In the genomic region with DNA sequence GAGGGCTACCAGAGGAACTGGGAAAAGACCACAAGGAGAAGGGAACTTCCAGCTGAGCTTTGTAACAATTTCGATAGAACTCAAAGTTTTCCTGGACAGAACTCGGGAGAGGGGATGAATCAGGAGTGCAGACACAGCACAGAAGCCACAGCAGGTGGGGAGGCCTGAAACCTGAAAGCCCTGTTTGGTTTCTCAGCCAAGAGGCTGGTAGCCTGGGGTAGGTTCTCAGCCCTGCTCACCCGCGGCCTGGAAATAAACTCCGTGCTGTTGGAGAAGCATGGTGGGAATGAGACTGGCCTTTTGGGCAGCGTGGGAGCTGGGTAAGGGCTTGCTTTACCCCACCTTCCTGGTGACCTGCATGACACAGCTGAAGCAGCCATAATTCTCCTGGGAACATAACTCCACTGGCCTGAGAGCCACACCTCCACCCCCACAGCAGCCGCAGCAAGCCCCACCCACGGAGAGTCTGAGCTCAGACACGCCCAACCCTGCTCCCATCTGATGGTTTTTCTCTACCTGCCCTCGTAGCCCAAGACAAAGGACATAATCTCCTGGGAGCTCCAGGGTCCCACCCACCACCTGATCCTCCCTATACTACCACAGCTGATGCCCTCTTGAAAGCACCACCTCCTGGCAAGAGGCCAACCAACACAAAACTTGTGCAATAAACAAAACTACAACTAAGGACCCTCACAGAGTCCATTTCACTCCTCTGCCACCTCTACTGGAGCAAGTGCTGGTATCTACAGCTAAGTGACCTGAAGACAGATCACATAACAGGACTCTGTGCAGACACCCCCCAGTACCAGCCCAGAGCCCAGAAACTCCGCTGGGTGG, we compare ENCODE assay signal across 13 cellular contexts. TPM values are rescaled to one million over a fixed set of nuclear protein-coding genes. Genes with fewer than 3 reads are reported as not detected.
DNase-seq lines count a peak whose midpoint lies in the region; ATAC-seq, FAIRE-seq and TF ChIP-seq lines count a peak whose summit lies in the region.
"Had no signal": no experiment of that assay in that cellular context is flagged by ENCODE, and none has a peak within 500 bp of the region (broad histone marks: within the 10 kb centered on the region; RNA-seq: fewer than 3 reads in every experiment).

No MANE protein-coding gene starts in this region.

- H3K27me3 Mint-ChIP-seq in endodermal cell (ENCODE audit: insufficient read depth): no peaks in the 10 kb centered on the region

- peaks cover 23% of the 10 kb centered on the region for H3K4me1 ChIP-seq in endodermal cell (ENCODE audit: control insufficient read depth, insufficient read depth, low read length)
- no peaks in the 10 kb centered on the region for H3K4me1 ChIP-seq in small intestine (ENCODE audit: control insufficient read depth in 2 of 2, insufficient read depth in 1 of 2, low read depth in 1 of 2, low read length in 1 of 2)
- H3K4me1 ChIP-seq in heart left ventricle: peaks cover 0 to 6% (median 0%) of the 10 kb centered on the region in 12 donors

- no peaks in the 10 kb centered on the region for H3K9me3 ChIP-seq in endodermal cell (ENCODE audit: control insufficient read depth, low read length)
- H3K9me3 ChIP-seq in small intestine (ENCODE audit: control insufficient read depth, low read depth): no peaks in the 10 kb centered on the region
- H3K9me3 ChIP-seq in heart left ventricle: no peaks in the 10 kb centered on the region

- no peaks in the 10 kb centered on the region for H3K9me3 Mint-ChIP-seq in endodermal cell

- peaks cover 40% of the 10 kb centered on the region for H3K4me1 Mint-ChIP-seq in endodermal cell

- H3K36me3 Mint-ChIP-seq in endodermal cell (ENCODE audit: low read depth): no peaks in the 10 kb centered on the region

- DNase-seq in H54 (ENCODE audit: insufficient read length, low spot score) (no peak), NCI-H2107 (lab: John Stamatoyannopoulos, UW) (peak; percentile 5), endodermal cell (peak; percentile 78), small intestine (peak; percentile 72), heart left ventricle (no peak), ACHN (no peak)
- no peak for DNase-seq in stimulated activated CD4-positive, alpha-beta T cell treated with anti-CD3 and anti-CD28 coated beads, Interleukin-4, amount 100 ng/mL, for 24 hours
- DNase-seq: anterior cingulate cortex, DMS79 treated with DMSO at 0.1 percent for 48 hours, NCI-H2029 treated with DMSO at 0.1 percent for 48 hours, occipital lobe had no signal

- TF ChIP-seq CTCF in endodermal cell (conservative IDR thresholded peaks at IDR 0.05) (no peak), heart left ventricle (IDR thresholded peaks at IDR 0.05) (no peak)

- in situ Hi-C loops in ACHN (cut with HindIII; ENCODE audit: low pct_ligation_motif_present, low pct_unique_long_range_greater_than_20kb, low sequenced_read_pairs): no loop called here

- H3K27ac Mint-ChIP-seq in endodermal cell: peak overlapping the region; percentile 82

- intact Hi-C loops in heart left ventricle (cut with DNase I): no loop called here

- WGBS in endodermal cell (ENCODE audit: insufficient coverage in 1 of 2, insufficient read length in 1 of 2), 2 experiments: 82% methylated on average over 5 to 11 of the region's 11 CpGs
- WGBS in small intestine, 3 donors: 44 to 70% (median 62%) methylated on average over 11 of the region's 11 CpGs
- 74 to 82% (median 80%) methylated on average over 11 of the region's 11 CpGs for WGBS in heart left ventricle, 4 donors

- H3K36me3 ChIP-seq in endodermal cell (ENCODE audit: control insufficient read depth, insufficient read depth, low read length): no peaks in the 10 kb centered on the region
- H3K36me3 ChIP-seq in small intestine (ENCODE audit: control insufficient read depth in 2 of 2, insufficient read depth in 2 of 2, low read length in 2 of 2): no peaks in the 10 kb centered on the region
- H3K36me3 ChIP-seq in heart left ventricle: no peaks in the 10 kb centered on the region

- no peak for TF ChIP-seq POLR2A in H54 (IDR thresholded peaks at IDR 0.05; ENCODE audit: low read depth, low read length)
- no peak for TF ChIP-seq POLR2A in heart left ventricle (IDR thresholded peaks at IDR 0.05)

- H3K4me3 Mint-ChIP-seq in endodermal cell: no peak overlapping the region

- FAIRE-seq in H54 (lab: Jason Lieb, UNC): peak; percentile 36
- FAIRE-seq in small intestine (lab: Jason Lieb, UNC): no peak
- FAIRE-seq: endothelial cell of umbilical vein, islet of Langerhans had no signal

- H3K27me3 ChIP-seq in endodermal cell (ENCODE audit: control insufficient read depth, insufficient read depth, low read length, poor library complexity, severe bottlenecking): no peaks in the 10 kb centered on the region
- H3K27me3 ChIP-seq in small intestine (ENCODE audit: control insufficient read depth in 2 of 2, insufficient read depth in 2 of 2, low read length in 2 of 2): no peaks in the 10 kb centered on the region
- no peaks in the 10 kb centered on the region for H3K27me3 ChIP-seq in heart left ventricle

- no peak overlapping the region for H3K9ac ChIP-seq in endodermal cell (ENCODE audit: extremely low read depth, low read length, poor library complexity, severe bottlenecking)

- no peak overlapping the region for H3K4me3 ChIP-seq in endodermal cell (ENCODE audit: low read length)
- no peak overlapping the region for H3K4me3 ChIP-seq in small intestine (ENCODE audit: low read depth in 1 of 2, low read length in 2 of 2)
- H3K4me3 ChIP-seq in heart left ventricle: no peak overlapping the region

- no peak for ATAC-seq in heart left ventricle

- no peak overlapping the region for H3K27ac ChIP-seq in endodermal cell (ENCODE audit: low read depth, low read length)
- H3K27ac ChIP-seq in small intestine (ENCODE audit: low read depth in 1 of 2, low read length in 1 of 2): peak overlapping the region in 1 of 2 donors; percentile 42
- no peak overlapping the region for H3K27ac ChIP-seq in heart left ventricle

RNA-seq across cellular contexts. Expression of gene CHRM5, which starts 52.5 kb away (rescaled TPM):
- total RNA-seq in endodermal cell (not detected), heart left ventricle (not detected)
- not detected for polyA plus RNA-seq in endodermal cell (2013, experiment 1 of 2)
- not detected for polyA plus RNA-seq in endodermal cell (2013, experiment 2 of 2)
- polyA plus RNA-seq in small intestine (not detected), heart left ventricle (not detected)
- total RNA-seq: endothelial cell of umbilical vein had no signal

Comparison
In these comparisons a context has a peak if more than half of its experiments do, and no peak if none do; other contexts are left out.
1. DNase-seq: peak in NCI-H2107 (single experiment), endodermal cell (single experiment) and small intestine (single experiment); none in H54 (single experiment), heart left ventricle (0 of 5), stimulated activated CD4-positive, alpha-beta T cell treated with anti-CD3 and anti-CD28 coated beads, Interleukin-4, amount 100 ng/mL, for 24 hours (single experiment) and ACHN (single experiment).